Comparison of ENCODE assay signal across 17 cellular contexts in the genomic region with DNA sequence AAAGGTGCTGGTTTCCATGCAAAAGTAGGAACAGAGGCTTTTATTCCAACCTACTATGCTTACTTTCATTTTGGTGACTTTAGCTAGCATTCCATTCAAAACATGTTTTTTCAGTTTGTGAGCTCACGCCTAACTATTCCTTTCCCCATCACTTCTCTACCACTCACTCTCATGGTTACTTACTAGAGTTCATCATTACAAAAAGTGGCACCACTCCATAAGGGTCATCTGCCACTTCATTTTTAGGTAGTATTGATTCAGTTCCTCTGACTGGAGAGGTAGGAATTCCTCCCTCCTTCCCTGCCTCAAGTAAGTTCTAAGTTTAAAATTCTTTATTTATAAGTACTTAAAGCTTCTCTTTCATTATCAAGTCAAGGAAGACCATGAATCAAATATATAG.
DNase-seq lines count a peak whose midpoint lies in the region; ATAC-seq, FAIRE-seq and TF ChIP-seq lines count a peak whose summit lies in the region.
"Had no signal": no experiment of that assay in that cellular context is flagged by ENCODE, and none has a peak within 500 bp of the region (broad histone marks: within the 10 kb centered on the region; RNA-seq: fewer than 3 reads in every experiment).

No MANE protein-coding gene starts in this region.

- no peaks in the 10 kb centered on the region for H3K9me2 ChIP-seq in HCT116 (ENCODE audit: insufficient read depth)

- H3K4me3 Mint-ChIP-seq in astrocyte (ENCODE audit: unreplicated experiment) = no peak overlapping the region

- H3K4me2 ChIP-seq in HCT116 (ENCODE audit: low read length) (peak overlapping the region; percentile 58), astrocyte (ENCODE audit: low read length) (peak overlapping the region; percentile 8), osteoblast (ENCODE audit: insufficient read depth, low read length) (peak overlapping the region; percentile 38)

- H3K36me3 Mint-ChIP-seq in astrocyte (ENCODE audit: low read depth, unreplicated experiment) = no peaks in the 10 kb centered on the region

- no peak for TF ChIP-seq CTCF in HCT116 (IDR thresholded peaks at IDR 0.05 in 2 of 3, conservative IDR thresholded peaks at IDR 0.05 in 1 of 3; ENCODE audit: borderline replicate concordance in 1 of 3, insufficient read depth in 1 of 3, low read depth in 2 of 3, low read length in 2 of 3)
- TF ChIP-seq CTCF in astrocyte (IDR thresholded peaks at IDR 0.05; ENCODE audit: insufficient read depth, low read depth, low read length) = no peak
- no peak for TF ChIP-seq CTCF in osteoblast (IDR thresholded peaks at IDR 0.05; ENCODE audit: extremely low read depth, low read depth, low read length)

- no TSS peak for BruUV-seq in HCT116 (replicated peaks; lab: Mats Ljungman, UMichigan)

- H3K4me1 ChIP-seq in ACC112 (ENCODE audit: control insufficient read depth, insufficient read depth, low read length, unreplicated experiment) (peaks cover 38% of the 10 kb centered on the region), HCT116 (ENCODE audit: control insufficient read depth in 1 of 2, insufficient read depth in 2 of 2, low read length in 2 of 2) (peaks cover 72 to 74% of the 10 kb centered on the region in 2 experiments), astrocyte (ENCODE audit: insufficient read depth, low read length) (peaks cover 27% of the 10 kb centered on the region), osteoblast (ENCODE audit: insufficient read depth, low read length) (peaks cover 24% of the 10 kb centered on the region)
- H3K4me1 ChIP-seq: BE2C had no signal

- peak; percentile 53 for DNase-seq in HCT116 (ENCODE audit: low read depth, low spot score)
- DNase-seq in astrocyte (ENCODE audit: low read depth) = peak; percentile 21
- DNase-seq in osteoblast (ENCODE audit: insufficient read length, low spot score, missing footprints) = no peak
- DNase-seq in DMS53 (lab: John Stamatoyannopoulos, UW) = no peak
- DNase-seq in kidney tubule cell (ENCODE audit: low spot score) = no peak
- no peak for DNase-seq in retina
- DNase-seq: BE2C, KG1, MV-4-11, NCI-H1694, NCI-H2081, NCI-H2171 treated with DMSO at 0.1 percent for 48 hours, NCI-H526, SHP77 had no signal

- H3K4me3 ChIP-seq in ACC112 (ENCODE audit: low read depth, low read length) (peak overlapping the region; percentile 44; the same call in 1 of the 2 replicates), HCT116 (replicated peaks in 1 of 2; ENCODE audit: low read depth in 1 of 2, low read length in 2 of 2) (peak overlapping the region in 1 of 2 experiments; percentile 10; a peak in 1 of 4 replicates), astrocyte (ENCODE audit: insufficient read depth, low read depth, low read length) (no peak overlapping the region), osteoblast (ENCODE audit: insufficient read depth, low read length) (no peak overlapping the region)

- H3K27ac ChIP-seq in ACC112 (ENCODE audit: low read depth, low read length) (peak overlapping the region; percentile 42), HCT116 (ENCODE audit: low read depth, low read length) (peak overlapping the region; percentile 99), astrocyte (ENCODE audit: low read depth, low read length) (peak overlapping the region; percentile 34), osteoblast (ENCODE audit: low read depth, low read length) (no peak overlapping the region)

- no peak for TF ChIP-seq RAD21 in HCT116 (IDR thresholded peaks at IDR 0.05; ENCODE audit: low read depth)

- intact Hi-C loops in HCT116 (cut with micrococcal nuclease) = loop anchor here (5.0 to 10.0 kb wide), 5 partner anchors 87 to 540 kb away; a partner anchor contains a TSS

- H3K9me3 Mint-ChIP-seq in astrocyte (ENCODE audit: unreplicated experiment) = no peaks in the 10 kb centered on the region

- FAIRE-seq in astrocyte (lab: Jason Lieb, UNC) = no peak
- FAIRE-seq: D721Med, HTR-8/SVneo had no signal

- H3K9me3 ChIP-seq in HCT116 (ENCODE audit: control insufficient read depth in 1 of 2, insufficient read depth in 1 of 2, low read depth in 1 of 2, low read length in 2 of 2) (no peaks in the 10 kb centered on the region), astrocyte (ENCODE audit: insufficient read depth, low read depth, low read length) (no peaks in the 10 kb centered on the region), osteoblast (ENCODE audit: low read depth, low read length) (no peaks in the 10 kb centered on the region)
- H3K9me3 ChIP-seq: BE2C had no signal

- CTCF ChIA-PET in HCT116 (lab: Charles Lee) = interaction anchor here (0.7 kb wide), 1 partner anchor 278 kb away, joined by 3 read pairs; no protein-coding TSS in a partner anchor

- H3K27me3 Mint-ChIP-seq in astrocyte (ENCODE audit: low read depth, unreplicated experiment) = no peaks in the 10 kb centered on the region

- RAD21 ChIA-PET in HCT116 (lab: Charles Lee; ENCODE audit: low non-redundant PET in 1 of 2, low total read pairs in 2 of 2, uncharacterized antibody in 2 of 2, unreplicated experiment in 2 of 2) = no interaction called here

- H3K9ac ChIP-seq in HCT116 (ENCODE audit: low read length) (peak overlapping the region; percentile 53), astrocyte (ENCODE audit: low read length) (no peak overlapping the region)

- no peaks in the 10 kb centered on the region for H3K27me3 ChIP-seq in ACC112 (ENCODE audit: insufficient read depth, low read length)
- no peaks in the 10 kb centered on the region for H3K27me3 ChIP-seq in HCT116 (ENCODE audit: insufficient read depth, low read length)
- H3K27me3 ChIP-seq in astrocyte (ENCODE audit: insufficient read depth, low read length) = no peaks in the 10 kb centered on the region
- no peaks in the 10 kb centered on the region for H3K27me3 ChIP-seq in osteoblast (ENCODE audit: insufficient read depth, low read length)
- H3K27me3 ChIP-seq: BE2C had no signal

- H3K79me2 ChIP-seq in ACC112 (ENCODE audit: control insufficient read depth, insufficient read depth, low read length, unreplicated experiment) (no peaks in the 10 kb centered on the region), HCT116 (ENCODE audit: insufficient read depth, low read length) (no peaks in the 10 kb centered on the region), astrocyte (ENCODE audit: insufficient read depth, low read length) (no peaks in the 10 kb centered on the region), osteoblast (ENCODE audit: insufficient read depth, low read length) (no peaks in the 10 kb centered on the region)

- H4K20me1 ChIP-seq in HCT116 (ENCODE audit: insufficient read depth) (no peaks in the 10 kb centered on the region), astrocyte (ENCODE audit: insufficient read depth, low read length) (no peaks in the 10 kb centered on the region), osteoblast (ENCODE audit: insufficient read depth, low read length) (no peaks in the 10 kb centered on the region)

- peaks cover 13% of the 10 kb centered on the region for H3K4me1 Mint-ChIP-seq in astrocyte (ENCODE audit: low read depth, unreplicated experiment)

- no peak for TF ChIP-seq POLR2A in HCT116 (IDR thresholded peaks at IDR 0.05; ENCODE audit: borderline replicate concordance, extremely low read depth, insufficient read depth, insufficient read length)

- H3K27ac Mint-ChIP-seq in astrocyte (ENCODE audit: unreplicated experiment) = no peak overlapping the region

- H3K36me3 ChIP-seq in ACC112 (ENCODE audit: insufficient read depth, low read length) = no peaks in the 10 kb centered on the region
- H3K36me3 ChIP-seq in HCT116 (ENCODE audit: control insufficient read depth in 1 of 2, insufficient read depth in 2 of 2, low read length in 2 of 2) = peaks cover 0 to 5% of the 10 kb centered on the region in 2 experiments; a peak in 2 of 4 replicates
- no peaks in the 10 kb centered on the region for H3K36me3 ChIP-seq in astrocyte (ENCODE audit: insufficient read depth, low read length)
- no peaks in the 10 kb centered on the region for H3K36me3 ChIP-seq in osteoblast (ENCODE audit: insufficient read depth, low read length)
- H3K36me3 ChIP-seq: BE2C had no signal

- H2AFZ ChIP-seq in ACC112 (ENCODE audit: low read length, unreplicated experiment) (no peak overlapping the region), HCT116 (ENCODE audit: low read depth, low read length, poor library complexity, severe bottlenecking) (no peak overlapping the region), astrocyte (ENCODE audit: low read depth, low read length) (no peak overlapping the region), osteoblast (ENCODE audit: low read length) (no peak overlapping the region)

- POLR2A ChIA-PET in HCT116 (lab: Charles Lee) = interaction anchor here (3.2 kb wide), 1 partner anchor 89 kb away, joined by 9 read pairs; no protein-coding TSS in a partner anchor

- peak; percentile 4; the same call in 1 of the 2 replicates for ATAC-seq in HCT116

TF ChIP-seq in HCT116, 20 proteins besides CTCF, POLR2A, EP300 and RAD21 (continues in another document):
- TF ChIP-seq SP1 (IDR thresholded peaks at IDR 0.05; ENCODE audit: low read depth) (peak; percentile 29; the same call in 1 of the 2 replicates), ZNF274 (IDR thresholded peaks at IDR 0.05; ENCODE audit: low read depth, low read length) (no peak), EZH2phosphoT487 (IDR thresholded peaks at IDR 0.05; ENCODE audit: borderline replicate concordance) (no peak), JUND (IDR thresholded peaks at IDR 0.05) (peak; percentile 40; the same call in 1 of the 2 replicates), POLR2AphosphoS5 (IDR thresholded peaks at IDR 0.05; ENCODE audit: low read depth, low read length) (no peak), CEBPB (IDR thresholded peaks at IDR 0.05; ENCODE audit: low read depth) (no peak), SRF (IDR thresholded peaks at IDR 0.05; ENCODE audit: low read depth) (no peak)
- TF ChIP-seq, protein P1, sequence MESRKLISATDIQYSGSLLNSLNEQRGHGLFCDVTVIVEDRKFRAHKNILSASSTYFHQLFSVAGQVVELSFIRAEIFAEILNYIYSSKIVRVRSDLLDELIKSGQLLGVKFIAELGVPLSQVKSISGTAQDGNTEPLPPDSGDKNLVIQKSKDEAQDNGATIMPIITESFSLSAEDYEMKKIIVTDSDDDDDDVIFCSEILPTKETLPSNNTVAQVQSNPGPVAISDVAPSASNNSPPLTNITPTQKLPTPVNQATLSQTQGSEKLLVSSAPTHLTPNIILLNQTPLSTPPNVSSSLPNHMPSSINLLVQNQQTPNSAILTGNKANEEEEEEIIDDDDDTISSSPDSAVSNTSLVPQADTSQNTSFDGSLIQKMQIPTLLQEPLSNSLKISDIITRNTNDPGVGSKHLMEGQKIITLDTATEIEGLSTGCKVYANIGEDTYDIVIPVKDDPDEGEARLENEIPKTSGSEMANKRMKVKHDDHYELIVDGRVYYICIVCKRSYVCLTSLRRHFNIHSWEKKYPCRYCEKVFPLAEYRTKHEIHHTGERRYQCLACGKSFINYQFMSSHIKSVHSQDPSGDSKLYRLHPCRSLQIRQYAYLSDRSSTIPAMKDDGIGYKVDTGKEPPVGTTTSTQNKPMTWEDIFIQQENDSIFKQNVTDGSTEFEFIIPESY (IDR thresholded peaks at IDR 0.05; ENCODE audit: extremely low read depth, insufficient replicate concordance, low read length) = no peak
- TF ChIP-seq, protein P2, sequence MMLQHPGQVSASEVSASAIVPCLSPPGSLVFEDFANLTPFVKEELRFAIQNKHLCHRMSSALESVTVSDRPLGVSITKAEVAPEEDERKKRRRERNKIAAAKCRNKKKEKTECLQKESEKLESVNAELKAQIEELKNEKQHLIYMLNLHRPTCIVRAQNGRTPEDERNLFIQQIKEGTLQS (IDR thresholded peaks at IDR 0.05) = no peak

Comparison
In these comparisons a context has a peak if more than half of its experiments do, and no peak if none do; other contexts are left out.
1. DNase-seq: peak in HCT116 (single experiment) and astrocyte (single experiment); none in osteoblast (single experiment), DMS53 (single experiment), kidney tubule cell (single experiment) and retina (single experiment).
2. H3K4me2 ChIP-seq: peak in every context shown above with its lines; median percentile 58 in HCT116; 38 in osteoblast; 8 in astrocyte.